Comparison of ENCODE assay signal across 11 cellular contexts in genomic region chr13:41700790-41701310, GRCh38.
DNase-seq lines count a peak whose midpoint lies in the region; ATAC-seq and TF ChIP-seq lines count a peak whose summit lies in the region.
"Had no signal": no experiment of that assay in that cellular context is flagged by ENCODE, and none has a peak within 500 bp of the region (broad histone marks: within the 10 kb centered on the region; RNA-seq: fewer than 3 reads in every experiment).

No MANE protein-coding gene starts in this region.

- peaks cover 2 to 13% of the 10 kb centered on the region in 2 donors for H3K4me1 ChIP-seq in right atrium auricular region

- peaks cover 6% of the 10 kb centered on the region for H3K36me3 ChIP-seq in right atrium auricular region

- no peak for DNase-seq in Right ventricle myocardium superior
- DNase-seq in right atrium auricular region (ENCODE audit: low spot score) = no peak
- DNase-seq in RPMI8226 = peak; percentile 39
- peak; percentile 57 to 83 for DNase-seq in foreskin fibroblast
- no peak for DNase-seq in central memory CD4-positive, alpha-beta T cell
- no peak for DNase-seq in posterior cingulate gyrus
- no peak for DNase-seq in activated CD8-positive, alpha-beta memory T cell treated with anti-CD3 and anti-CD28 coated beads for 24 hours
- DNase-seq: activated gamma-delta T cell had no signal

- H3K9me3 ChIP-seq in right atrium auricular region = no peaks in the 10 kb centered on the region
- H3K9me3 ChIP-seq: BLaER1 treated with 17β-estradiol and CSF1 and Interleukin-3, amounts not matched to agents 10 nM and 100 nM had no signal

- H3K27ac ChIP-seq in right atrium auricular region = peak overlapping the region in 1 of 2 donors; percentile 54
- H3K27ac ChIP-seq: BLaER1 treated with 17β-estradiol and CSF1 and Interleukin-3, amounts not matched to agents 10 nM and 100 nM had no signal

- intact Hi-C loops in Right ventricle myocardium superior (cut with DNase I) (no loop called here), posterior cingulate gyrus (cut with DNase I) (no loop called here)

- TF ChIP-seq CTCF in right atrium auricular region (IDR thresholded peaks at IDR 0.05) (no peak), foreskin fibroblast (IDR thresholded peaks at IDR 0.05; ENCODE audit: low read depth, low read length) (no peak)

- H3K4me3 ChIP-seq in right atrium auricular region = no peak overlapping the region
- no peak overlapping the region for H3K4me3 ChIP-seq in foreskin fibroblast (ENCODE audit: low read depth in 1 of 2, low read length in 2 of 2)
- H3K4me3 ChIP-seq: BLaER1 treated with 17β-estradiol and CSF1 and Interleukin-3, amounts not matched to agents 10 nM and 100 nM had no signal

- ATAC-seq in Right ventricle myocardium superior (ENCODE audit: poor library complexity) (peak; percentile 81), HG02623 (IDR thresholded peaks at IDR 0.05; ENCODE audit: unreplicated experiment) (no peak)
- ATAC-seq: stimulated activated memory B cell treated with anti-CD40 and anti-IgM and Interleukin-4, amounts not matched to agents 10 μg/mL and 1 μg/mL and 100 μg/mL, for 72 hours had no signal

- no peaks in the 10 kb centered on the region for H3K27me3 ChIP-seq in right atrium auricular region
- H3K27me3 ChIP-seq: BLaER1 treated with 17β-estradiol and CSF1 and Interleukin-3, amounts not matched to agents 10 nM and 100 nM had no signal

Comparison
In these comparisons a context has a peak if more than half of its experiments do, and no peak if none do; other contexts are left out.
1. DNase-seq: peak in RPMI8226 (single experiment) and foreskin fibroblast (2 of 2); none in Right ventricle myocardium superior (single experiment), right atrium auricular region (single experiment), central memory CD4-positive, alpha-beta T cell (single experiment), posterior cingulate gyrus (0 of 10) and activated CD8-positive, alpha-beta memory T cell treated with anti-CD3 and anti-CD28 coated beads for 24 hours (single experiment).